In the genomic region with DNA sequence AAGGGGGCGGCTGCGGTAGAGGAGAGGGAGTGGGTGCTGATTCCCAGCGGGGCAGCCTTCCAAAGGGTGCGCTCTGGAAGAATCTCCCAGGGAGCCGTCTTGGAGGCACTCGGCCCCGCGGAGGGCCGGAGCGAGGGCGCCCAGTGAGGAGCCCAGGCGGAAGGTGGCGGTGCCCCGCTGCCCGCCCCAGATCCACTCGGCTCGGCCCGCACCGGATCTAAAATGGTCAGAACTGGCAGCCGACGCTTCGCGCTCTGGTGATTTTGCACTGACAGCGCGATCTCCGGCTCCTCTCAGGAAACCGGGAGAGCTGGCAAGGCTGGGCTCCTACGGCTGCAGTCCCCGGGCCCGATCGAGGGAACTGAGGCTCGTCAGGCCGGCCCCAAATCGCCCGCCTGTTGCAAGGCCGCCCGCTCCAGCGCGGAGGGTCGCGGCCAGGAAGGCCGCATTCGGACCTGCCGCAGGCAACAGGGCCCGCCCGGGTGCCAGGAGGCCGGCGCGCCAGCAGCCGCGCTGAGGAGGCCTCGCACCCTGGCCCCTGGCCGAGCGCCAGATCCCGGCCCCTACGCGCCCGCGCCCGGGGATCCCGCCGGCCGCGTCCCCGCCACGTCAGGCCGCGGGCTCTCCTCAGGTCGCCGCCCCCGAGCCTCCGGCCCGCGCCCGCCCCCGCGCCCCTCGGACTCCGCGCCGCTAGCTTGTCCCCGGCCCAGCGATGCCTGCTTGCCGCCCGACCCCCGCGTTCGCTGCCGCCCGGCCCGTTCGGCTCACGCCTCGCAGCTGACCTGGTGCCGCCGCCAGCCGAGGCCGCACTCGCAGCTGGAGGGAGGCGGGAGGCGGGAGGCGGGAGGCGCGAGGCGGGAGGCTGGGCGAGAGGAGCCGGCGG, we compare ENCODE assay signal across 8 cellular contexts. TPM values are rescaled to one million over a fixed set of nuclear protein-coding genes. Genes with fewer than 3 reads are reported as not detected.
DNase-seq lines count a peak whose midpoint lies in the region; ATAC-seq, FAIRE-seq and TF ChIP-seq lines count a peak whose summit lies in the region.

A gene with protein sequence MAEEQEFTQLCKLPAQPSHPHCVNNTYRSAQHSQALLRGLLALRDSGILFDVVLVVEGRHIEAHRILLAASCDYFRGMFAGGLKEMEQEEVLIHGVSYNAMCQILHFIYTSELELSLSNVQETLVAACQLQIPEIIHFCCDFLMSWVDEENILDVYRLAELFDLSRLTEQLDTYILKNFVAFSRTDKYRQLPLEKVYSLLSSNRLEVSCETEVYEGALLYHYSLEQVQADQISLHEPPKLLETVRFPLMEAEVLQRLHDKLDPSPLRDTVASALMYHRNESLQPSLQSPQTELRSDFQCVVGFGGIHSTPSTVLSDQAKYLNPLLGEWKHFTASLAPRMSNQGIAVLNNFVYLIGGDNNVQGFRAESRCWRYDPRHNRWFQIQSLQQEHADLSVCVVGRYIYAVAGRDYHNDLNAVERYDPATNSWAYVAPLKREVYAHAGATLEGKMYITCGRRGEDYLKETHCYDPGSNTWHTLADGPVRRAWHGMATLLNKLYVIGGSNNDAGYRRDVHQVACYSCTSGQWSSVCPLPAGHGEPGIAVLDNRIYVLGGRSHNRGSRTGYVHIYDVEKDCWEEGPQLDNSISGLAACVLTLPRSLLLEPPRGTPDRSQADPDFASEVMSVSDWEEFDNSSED (minus strand): TSS at position 818 of the 883 bp plus-strand sequence. CDS start 6,584 bp downstream, outside the sequence.

- H3K27ac Mint-ChIP-seq in activated T-helper 17 cell treated with anti-CD3 and anti-CD28 coated beads, Interleukin-2, amount 50 U/mL, for 72 hours = peak within 1 kb of the TSS; percentile 92
- peak within 1 kb of the TSS; percentile 74 for H3K27ac Mint-ChIP-seq in neural progenitor cell

- FAIRE-seq in D721Med (lab: Jason Lieb, UNC) = no peak

- H3K36me3 ChIP-seq in MM.1S (replicated peaks; ENCODE audit: insufficient read depth, low read length) = no peaks in the 10 kb centered on the region
- H3K36me3 ChIP-seq in gastroesophageal sphincter = peaks cover 0 to 15% of the 10 kb centered on the region in 2 donors
- no peaks in the 10 kb centered on the region for H3K36me3 ChIP-seq in neural progenitor cell

- TF ChIP-seq CTCF in MM.1S (IDR thresholded peaks at IDR 0.05; ENCODE audit: low read length) = no peak
- TF ChIP-seq CTCF in gastroesophageal sphincter (IDR thresholded peaks at IDR 0.05) = no peak
- TF ChIP-seq CTCF in neural progenitor cell (IDR thresholded peaks at IDR 0.05) = no peak
- TF ChIP-seq CTCF in D721Med (IDR thresholded peaks at IDR 0.05; ENCODE audit: insufficient read depth, missing control alignments) = no peak

- DNase-seq in activated CD8-positive, alpha-beta memory T cell treated with anti-CD3 and anti-CD28 coated beads for 24 hours = no peak
- DNase-seq in HEK293T (ENCODE audit: extremely low spot score) (peak; percentile 66), MM.1S (peak; percentile 53), neural progenitor cell (ENCODE audit: low spot score) (no peak), D721Med (ENCODE audit: insufficient read length, low spot score) (no peak)

- H3K4me1 Mint-ChIP-seq in activated T-helper 17 cell treated with anti-CD3 and anti-CD28 coated beads, Interleukin-2, amount 50 U/mL, for 72 hours = peaks cover 21% of the 10 kb centered on the region
- H3K4me1 Mint-ChIP-seq in neural progenitor cell = peaks cover 25% of the 10 kb centered on the region

- H3K27ac ChIP-seq in MM.1S (ENCODE audit: low read length) (peak within 1 kb of the TSS; percentile 52; the same call in 1 of the 2 replicates), gastroesophageal sphincter (peak within 1 kb of the TSS; percentile 95 to 99 (median 97)), neural progenitor cell (peak within 1 kb of the TSS; percentile 70)

- peaks cover 6% of the 10 kb centered on the region for H3K36me3 Mint-ChIP-seq in activated T-helper 17 cell treated with anti-CD3 and anti-CD28 coated beads, Interleukin-2, amount 50 U/mL, for 72 hours (ENCODE audit: low read depth)
- peaks cover 15% of the 10 kb centered on the region for H3K36me3 Mint-ChIP-seq in neural progenitor cell

- H4K20me1 ChIP-seq in MM.1S (ENCODE audit: insufficient read depth, low read length) = no peaks in the 10 kb centered on the region
- peaks cover 36% of the 10 kb centered on the region for H4K20me1 ChIP-seq in neural progenitor cell (ENCODE audit: low read depth)

- peak within 1 kb of the TSS; percentile 88 for H3K4me3 ChIP-seq in MM.1S (ENCODE audit: low read length)
- H3K4me3 ChIP-seq in gastroesophageal sphincter = peak within 1 kb of the TSS; percentile 64 to 77
- H3K4me3 ChIP-seq in neural progenitor cell = peak within 1 kb of the TSS; percentile 66

- no peaks in the 10 kb centered on the region for H3K27me3 ChIP-seq in MM.1S (replicated peaks; ENCODE audit: insufficient read depth, low read length)
- no peaks in the 10 kb centered on the region for H3K27me3 ChIP-seq in gastroesophageal sphincter
- H3K27me3 ChIP-seq in neural progenitor cell = peaks cover 16% of the 10 kb centered on the region

- peak; percentile 43 for ATAC-seq in activated T-helper 17 cell treated with anti-CD3 and anti-CD28 coated beads, Interleukin-2, amount 50 U/mL, for 72 hours (replicated peaks)
- ATAC-seq in gastroesophageal sphincter = peak; percentile 52

- H3K79me2 ChIP-seq in MM.1S (ENCODE audit: low read length) = peaks cover 37% of the 10 kb centered on the region
- peaks cover 43% of the 10 kb centered on the region for H3K79me2 ChIP-seq in neural progenitor cell (ENCODE audit: low read depth)

- no peak for TF ChIP-seq EP300 in gastroesophageal sphincter (IDR thresholded peaks at IDR 0.05)

- H3K4me3 Mint-ChIP-seq in activated T-helper 17 cell treated with anti-CD3 and anti-CD28 coated beads, Interleukin-2, amount 50 U/mL, for 72 hours = peak within 1 kb of the TSS; percentile 96
- H3K4me3 Mint-ChIP-seq in neural progenitor cell = peak within 1 kb of the TSS; percentile 96

- H3K4me1 ChIP-seq in MM.1S (ENCODE audit: low read length) (peaks cover 3% of the 10 kb centered on the region; the same call in 1 of the 2 replicates), gastroesophageal sphincter (peaks cover 0 to 52% (median 14%) of the 10 kb centered on the region in 3 donors), neural progenitor cell (peaks cover 16% of the 10 kb centered on the region)

- POLR2A ChIA-PET in activated CD8-positive, alpha-beta memory T cell treated with anti-CD3 and anti-CD28 coated beads for 36 hours (lab: Charles Lee) = interaction anchor here (1.0 to 1.4 kb wide), 3 partner anchors 13 to 31 kb away, joined by 3 to 11 read pairs (median 4); partner anchors contain the start of gene MED15
- POLR2A ChIA-PET in HEK293T (lab: Yijun Ruan, JAX) = interaction anchor here (1.1 to 1.9 kb wide), 2 partner anchors 13 to 14 kb away, joined by 5 to 8 read pairs; partner anchors contain the start of gene MED15

- H2AFZ ChIP-seq in MM.1S (ENCODE audit: low read length) (peak within 1 kb of the TSS; percentile 88), neural progenitor cell (replicated peaks) (peak within 1 kb of the TSS; percentile 78)

- no peaks in the 10 kb centered on the region for H3K9me3 Mint-ChIP-seq in activated T-helper 17 cell treated with anti-CD3 and anti-CD28 coated beads, Interleukin-2, amount 50 U/mL, for 72 hours
- H3K9me3 Mint-ChIP-seq in neural progenitor cell = no peaks in the 10 kb centered on the region

- H3K9ac ChIP-seq in MM.1S (ENCODE audit: low read length) (peak within 1 kb of the TSS; percentile 93), neural progenitor cell (peak within 1 kb of the TSS; percentile 64)

- WGBS in gastroesophageal sphincter (ENCODE audit: low coverage in 1 of 2), 2 donors = 0% methylated on average over 2 of the region's 108 CpGs; no CpG with 5 or more reads in 1 of the 2 donors

- no peaks in the 10 kb centered on the region for H3K27me3 Mint-ChIP-seq in activated T-helper 17 cell treated with anti-CD3 and anti-CD28 coated beads, Interleukin-2, amount 50 U/mL, for 72 hours
- no peaks in the 10 kb centered on the region for H3K27me3 Mint-ChIP-seq in neural progenitor cell (ENCODE audit: insufficient read depth, low read depth)

- CTCF ChIA-PET in activated CD8-positive, alpha-beta memory T cell treated with anti-CD3 and anti-CD28 coated beads for 36 hours (lab: Charles Lee) = interaction anchor here (1.4 kb wide), 1 partner anchor 69 kb away, joined by 5 read pairs; no protein-coding TSS in a partner anchor
- CTCF ChIA-PET in HEK293T (lab: Yijun Ruan, JAX) = interaction anchor here (0.6 to 0.9 kb wide), 2 partner anchors 25 to 77 kb away, joined by 3 to 4 read pairs; no protein-coding TSS in a partner anchor

- H3K4me2 ChIP-seq in MM.1S (ENCODE audit: low read depth, low read length) (peak within 1 kb of the TSS; percentile 98), neural progenitor cell (peak within 1 kb of the TSS; percentile 94)

- no peak for TF ChIP-seq POLR2A in gastroesophageal sphincter (IDR thresholded peaks at IDR 0.05)

- H3K9me3 ChIP-seq in MM.1S (replicated peaks; ENCODE audit: insufficient read depth, low read length) = no peaks in the 10 kb centered on the region
- H3K9me3 ChIP-seq in gastroesophageal sphincter = no peaks in the 10 kb centered on the region
- H3K9me3 ChIP-seq in neural progenitor cell (ENCODE audit: low read depth) = no peaks in the 10 kb centered on the region

- no peaks in the 10 kb centered on the region for H3F3A ChIP-seq in MM.1S (ENCODE audit: insufficient read depth, low read length)
- H3F3A ChIP-seq in neural progenitor cell (ENCODE audit: low read depth) = peaks cover 6% of the 10 kb centered on the region

- no peaks in the 10 kb centered on the region for H3K9me2 ChIP-seq in MM.1S (replicated peaks; ENCODE audit: insufficient read depth, low read length)

TF ChIP-seq in HEK293T, 16 proteins besides CTCF, POLR2A, EP300 and RAD21 (continues in another document):
- TF ChIP-seq CTBP1 (IDR thresholded peaks at IDR 0.05; ENCODE audit: borderline replicate concordance) (no peak), LEF1 (IDR thresholded peaks at IDR 0.05; ENCODE audit: borderline replicate concordance) (no peak), FOXK2 (IDR thresholded peaks at IDR 0.05) (no peak), ELF4 (IDR thresholded peaks at IDR 0.05) (no peak), FOXM1 (IDR thresholded peaks at IDR 0.05; ENCODE audit: borderline replicate concordance) (no peak), NFRKB (IDR thresholded peaks at IDR 0.05) (no peak), TARDBP (IDR thresholded peaks at IDR 0.05) (no peak), FOXA1 (IDR thresholded peaks at IDR 0.05) (no peak), ARNT (IDR thresholded peaks at IDR 0.05) (no peak), SP1 (IDR thresholded peaks at IDR 0.05) (no peak), BHLHE40 (IDR thresholded peaks at IDR 0.05; ENCODE audit: borderline replicate concordance) (no peak), ZNF384 (IDR thresholded peaks at IDR 0.05) (no peak), SUZ12 (IDR thresholded peaks at IDR 0.05) (no peak)

RNA-seq across cellular contexts. Expression of the gene that starts here (rescaled TPM):
- 10 to 100 TPM; 13.9 to 14.8 TPM for total RNA-seq in activated CD8-positive, alpha-beta memory T cell treated with anti-CD3 and anti-CD28 coated beads for 36 hours
- total RNA-seq in activated T-helper 17 cell treated with anti-CD3 and anti-CD28 coated beads, Interleukin-2, amount 50 U/mL, for 72 hours = 10 to 100 TPM; 19.3 to 22.4 TPM
- total RNA-seq in gastroesophageal sphincter (10 to 100 TPM; 25.0 to 44.5 (median 33.9) TPM), neural progenitor cell (ENCODE audit: low replicate concordance) (14.3 and 31.9 TPM in 2 replicates)

Comparison
In these comparisons a context has a peak if more than half of its experiments do, and no peak if none do; other contexts are left out.
1. DNase-seq: peak in HEK293T (single experiment) and MM.1S (single experiment); none in activated CD8-positive, alpha-beta memory T cell treated with anti-CD3 and anti-CD28 coated beads for 24 hours (single experiment), neural progenitor cell (single experiment) and D721Med (single experiment).
2. Peak in every context shown above with its lines, with median percentiles within 50 percentile points of each other: H3K27ac ChIP-seq and H3K4me3 ChIP-seq.